In the genomic region with DNA sequence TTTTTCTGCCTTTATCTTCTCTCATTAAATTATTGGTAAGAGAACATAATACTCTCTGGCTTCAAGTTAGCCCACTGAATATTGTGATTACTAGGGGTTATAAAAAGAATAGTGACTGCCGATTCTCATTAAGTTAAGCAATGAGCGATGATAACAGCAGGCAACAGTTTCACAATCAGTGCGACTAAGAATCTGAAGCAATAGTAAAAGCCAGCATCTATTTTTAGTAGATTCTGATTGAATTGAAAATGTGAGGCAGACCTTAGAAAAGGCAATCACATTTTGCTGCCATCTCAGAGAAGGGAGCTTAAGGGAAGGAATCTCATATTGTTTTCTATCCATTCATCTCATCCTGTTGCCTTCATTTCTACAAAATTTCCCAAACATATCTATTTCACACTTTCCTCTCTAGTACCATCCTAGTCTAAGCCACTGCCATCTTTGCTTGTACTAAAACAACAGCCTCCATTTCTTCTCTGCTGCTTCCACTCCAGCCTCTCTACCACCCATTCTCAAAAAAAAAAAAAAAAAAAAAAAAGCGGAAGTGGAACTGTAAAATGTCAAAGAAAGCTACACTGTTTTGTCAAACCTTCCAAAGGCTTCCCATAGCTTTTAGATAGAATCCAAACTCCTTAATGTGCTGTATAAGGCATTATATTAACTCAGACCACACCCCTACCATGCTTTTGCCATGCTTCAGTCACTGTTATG, we compare ENCODE assay signal across 14 cellular contexts.
DNase-seq lines count a peak whose midpoint lies in the region; ATAC-seq and TF ChIP-seq lines count a peak whose summit lies in the region.
"Had no signal": no experiment of that assay in that cellular context is flagged by ENCODE, and none has a peak within 500 bp of the region (broad histone marks: within the 10 kb centered on the region; RNA-seq: fewer than 3 reads in every experiment).

No MANE protein-coding gene starts in this region.

- H3K27ac ChIP-seq in DOHH2 (ENCODE audit: low read depth, low read length): no peak overlapping the region
- H3K27ac ChIP-seq: HL-60, parathyroid adenoma had no signal

- DNase-seq in SIG-M5 treated with dmso at 0.1 percent for 504 hours (lab: John Stamatoyannopoulos, UW; ENCODE audit: unreplicated experiment) (peak; percentile 84), RKO (ENCODE audit: low spot score) (no peak), DMS53 (lab: John Stamatoyannopoulos, UW) (no peak)
- no peak for DNase-seq in stimulated activated naive CD8-positive, alpha-beta T cell treated with anti-CD3 and anti-CD28 coated beads, Interleukin-15, Interleukin-2, amounts not matched to agents 100 U/mL and 50 U/mL, for 24 hours
- DNase-seq: activated CD8-positive, alpha-beta memory T cell treated with anti-CD3 and anti-CD28 coated beads, Interleukin-2, amount 10 ng/mL, durations not matched to agents 7 days and 5 days; hypothalamus; mesendoderm; stimulated activated CD4-positive, alpha-beta T cell treated with anti-CD3 and anti-CD28 coated beads, Interleukin-4, amount 100 ng/mL, for 1 hour had no signal

- H3K9me3 ChIP-seq in DOHH2 (ENCODE audit: control insufficient read depth, insufficient read depth, low read length): no peaks in the 10 kb centered on the region

- H3K4me1 ChIP-seq in DOHH2 (ENCODE audit: control insufficient read depth, low read length): peaks cover 11% of the 10 kb centered on the region
- H3K4me1 ChIP-seq: parathyroid adenoma had no signal

- no peaks in the 10 kb centered on the region for H3K27me3 ChIP-seq in DOHH2 (ENCODE audit: control insufficient read depth, low read length)

- TF ChIP-seq CTCF in DOHH2 (IDR thresholded peaks at IDR 0.05; ENCODE audit: low read depth, low read length, poor library complexity, severe bottlenecking): no peak

- ATAC-seq in GM21390 (IDR thresholded peaks at IDR 0.05; ENCODE audit: unreplicated experiment): peak; percentile 62
- peak; percentile 67 for ATAC-seq in HG03378 (IDR thresholded peaks at IDR 0.05; ENCODE audit: unreplicated experiment)
- no peak for ATAC-seq in stimulated activated naive CD8-positive, alpha-beta T cell treated with anti-CD3 and anti-CD28 coated beads, Interleukin-15, Interleukin-2, amounts not matched to agents 100 U/mL and 50 U/mL, for 24 hours
- no peak for ATAC-seq in GM19397 (IDR thresholded peaks at IDR 0.05; ENCODE audit: unreplicated experiment)
- ATAC-seq: activated CD8-positive, alpha-beta memory T cell treated with anti-CD3 and anti-CD28 coated beads, Interleukin-2, amount 10 ng/mL, durations not matched to agents 7 days and 5 days had no signal

- no peaks in the 10 kb centered on the region for H4K20me1 ChIP-seq in DOHH2 (ENCODE audit: control insufficient read depth, insufficient read depth, low read depth, low read length)

- no peak overlapping the region; the same call in 1 of the 2 replicates for H3K4me3 ChIP-seq in DOHH2 (ENCODE audit: low read length)

- H3K9me2 ChIP-seq in DOHH2 (replicated peaks; ENCODE audit: control insufficient read depth, low read length): no peaks in the 10 kb centered on the region

- no peaks in the 10 kb centered on the region for H3F3A ChIP-seq in DOHH2 (ENCODE audit: control insufficient read depth, insufficient read depth)

- no peaks in the 10 kb centered on the region for H3K36me3 ChIP-seq in DOHH2 (ENCODE audit: control insufficient read depth, low read length)

- H3K79me2 ChIP-seq in DOHH2 (ENCODE audit: control insufficient read depth, low read length): no peaks in the 10 kb centered on the region
- H3K79me2 ChIP-seq: parathyroid adenoma had no signal

- H3K4me2 ChIP-seq in DOHH2 (ENCODE audit: low read length): peak overlapping the region; percentile 12

Comparison
In these comparisons a context has a peak if more than half of its experiments do, and no peak if none do; other contexts are left out.
1. ATAC-seq: peak in GM21390 (single experiment) and HG03378 (single experiment); none in stimulated activated naive CD8-positive, alpha-beta T cell treated with anti-CD3 and anti-CD28 coated beads, Interleukin-15, Interleukin-2, amounts not matched to agents 100 U/mL and 50 U/mL, for 24 hours (single experiment) and GM19397 (single experiment).